ENCODE assay signal across 8 cellular contexts in genomic region chr19:48190288-48191284, GRCh38. TPM values are rescaled to one million over a fixed set of nuclear protein-coding genes. Genes with fewer than 3 reads are reported as not detected.
DNase-seq lines count a peak whose midpoint lies in the region; ATAC-seq lines count a peak whose summit lies in the region.

No MANE protein-coding gene starts in this region.

- H3K27ac Mint-ChIP-seq in activated T-cell treated with anti-CD3 and anti-CD28 coated beads, Interleukin-2, amount 50 U/mL, for 24 hours = peak overlapping the region; percentile 59

- H3K9me3 Mint-ChIP-seq in activated T-cell treated with anti-CD3 and anti-CD28 coated beads, Interleukin-2, amount 50 U/mL, for 24 hours = no peaks in the 10 kb centered on the region

- no peaks in the 10 kb centered on the region for H3K27me3 Mint-ChIP-seq in activated T-cell treated with anti-CD3 and anti-CD28 coated beads, Interleukin-2, amount 50 U/mL, for 24 hours

- H3K4me3 Mint-ChIP-seq in activated T-cell treated with anti-CD3 and anti-CD28 coated beads, Interleukin-2, amount 50 U/mL, for 24 hours = no peak overlapping the region

- peaks cover 39% of the 10 kb centered on the region for H3K36me3 Mint-ChIP-seq in activated T-cell treated with anti-CD3 and anti-CD28 coated beads, Interleukin-2, amount 50 U/mL, for 24 hours (ENCODE audit: low read depth)

- peaks cover 8% of the 10 kb centered on the region for H3K4me1 Mint-ChIP-seq in activated T-cell treated with anti-CD3 and anti-CD28 coated beads, Interleukin-2, amount 50 U/mL, for 24 hours (ENCODE audit: low read depth)

- ATAC-seq in HG02610 (IDR thresholded peaks at IDR 0.05; ENCODE audit: unreplicated experiment) = no peak

- peak; percentile 96 for DNase-seq in G401 (ENCODE audit: low spot score)
- peak; percentile 54 for DNase-seq in NCI-H2227 treated with DMSO at 0.1 percent for 48 hours (lab: John Stamatoyannopoulos, UW)
- DNase-seq in activated T-cell treated with anti-CD3 and anti-CD28 coated beads, Interleukin-2, amount 50 U/mL, for 24 hours = peak; percentile 69
- peak; percentile 67 for DNase-seq in germinal center (ENCODE audit: low spot score)
- DNase-seq in stimulated activated CD4-positive, alpha-beta T cell treated with anti-CD3 and anti-CD28 coated beads, TNF-alpha, amount 100 ng/mL, for 1 hour (ENCODE audit: low read depth in 3 of 3, low spot score in 1 of 3) = peak in 2 of 3 donors; percentile 33 to 45
- no peak for DNase-seq in GOT3 (lab: John Stamatoyannopoulos, UW)
- no peak for DNase-seq in SKM-1 treated with dmso at 0.1 percent for 144 hours (lab: John Stamatoyannopoulos, UW; ENCODE audit: unreplicated experiment)

- in situ Hi-C loops in G401 (cut with HindIII; ENCODE audit: low sequenced_read_pairs) = no loop called here

RNA-seq across cellular contexts. Expression of gene ZSWIM9, which starts 20.1 kb away (rescaled TPM):
- 3.1 and 3.6 TPM in 2 replicates for total RNA-seq in G401 (2014; rRNA removed; shearing (Covaris generic))

RNA-seq across cellular contexts. Expression of gene LIG1, which starts 20.4 kb away (rescaled TPM):
- total RNA-seq in G401 (2014; rRNA removed; shearing (Covaris generic)) = 62.8 and 119 TPM in 2 replicates

Comparison
In these comparisons a context has a peak if more than half of its experiments do, and no peak if none do; other contexts are left out.
1. DNase-seq: peak in G401 (single experiment), NCI-H2227 treated with DMSO at 0.1 percent for 48 hours (single experiment), activated T-cell treated with anti-CD3 and anti-CD28 coated beads, Interleukin-2, amount 50 U/mL, for 24 hours (single experiment), germinal center (single experiment) and stimulated activated CD4-positive, alpha-beta T cell treated with anti-CD3 and anti-CD28 coated beads, TNF-alpha, amount 100 ng/mL, for 1 hour (2 of 3); none in GOT3 (single experiment) and SKM-1 treated with dmso at 0.1 percent for 144 hours (single experiment).